18 cellular contexts compared by ENCODE assay signal in genomic region chr9:125427556-125427955, GRCh38.
"Had no signal": no experiment of that assay in that cellular context is flagged by ENCODE, and none has a peak within 500 bp of the region (broad histone marks: within the 10 kb centered on the region; RNA-seq: fewer than 3 reads in every experiment).

No MANE protein-coding gene starts in this region.

- H3K4me1 Mint-ChIP-seq: memory B cell had no signal

- H3K4me3 ChIP-seq: dorsolateral prefrontal cortex, left lung, lower lobe of right lung, suprapubic skin, thyroid gland, upper lobe of left lung, uterus had no signal

- H3K4me3 Mint-ChIP-seq: memory B cell, nephron progenitor cell had no signal

- DNase-seq: cortex of kidney; effector CD8-positive, alpha-beta T cell; foreskin melanocyte; hippocampal formation; lower lobe of right lung; nephron progenitor cell; small intestine; stimulated activated CD4-positive, alpha-beta T cell treated with anti-CD3 and anti-CD28 coated beads, Interleukin-12 subunit alpha, Interleukin-12 subunit beta, amount 100 ng/mL, for 4 hours; stimulated activated naive CD4-positive, alpha-beta T cell; thyroid gland; uterus had no signal

- H3K9me3 Mint-ChIP-seq: memory B cell, naive B cell, nephron progenitor cell had no signal

- H3K36me3 ChIP-seq: left lung, lower lobe of right lung, suprapubic skin, thyroid gland, upper lobe of left lung, uterus had no signal

- H3K36me3 Mint-ChIP-seq: memory B cell, naive B cell had no signal

- H3K27ac ChIP-seq: dorsolateral prefrontal cortex, left lung, lower lobe of right lung, suprapubic skin, thyroid gland, upper lobe of left lung, uterus had no signal

- H3K9me3 ChIP-seq: left lung, lower lobe of right lung, suprapubic skin, thyroid gland, upper lobe of left lung, uterus had no signal

- H3K4me1 ChIP-seq: left lung, lower lobe of right lung, thyroid gland, upper lobe of left lung, uterus had no signal

- H3K27me3 ChIP-seq: dorsolateral prefrontal cortex, left lung, suprapubic skin, thyroid gland, upper lobe of left lung, uterus had no signal

- H3K27ac Mint-ChIP-seq: memory B cell, nephron progenitor cell had no signal

- H3K27me3 Mint-ChIP-seq: memory B cell had no signal

- FAIRE-seq: islet of Langerhans, small intestine had no signal
